Comparison of ENCODE assay signal across 1 cellular context in the genomic region with DNA sequence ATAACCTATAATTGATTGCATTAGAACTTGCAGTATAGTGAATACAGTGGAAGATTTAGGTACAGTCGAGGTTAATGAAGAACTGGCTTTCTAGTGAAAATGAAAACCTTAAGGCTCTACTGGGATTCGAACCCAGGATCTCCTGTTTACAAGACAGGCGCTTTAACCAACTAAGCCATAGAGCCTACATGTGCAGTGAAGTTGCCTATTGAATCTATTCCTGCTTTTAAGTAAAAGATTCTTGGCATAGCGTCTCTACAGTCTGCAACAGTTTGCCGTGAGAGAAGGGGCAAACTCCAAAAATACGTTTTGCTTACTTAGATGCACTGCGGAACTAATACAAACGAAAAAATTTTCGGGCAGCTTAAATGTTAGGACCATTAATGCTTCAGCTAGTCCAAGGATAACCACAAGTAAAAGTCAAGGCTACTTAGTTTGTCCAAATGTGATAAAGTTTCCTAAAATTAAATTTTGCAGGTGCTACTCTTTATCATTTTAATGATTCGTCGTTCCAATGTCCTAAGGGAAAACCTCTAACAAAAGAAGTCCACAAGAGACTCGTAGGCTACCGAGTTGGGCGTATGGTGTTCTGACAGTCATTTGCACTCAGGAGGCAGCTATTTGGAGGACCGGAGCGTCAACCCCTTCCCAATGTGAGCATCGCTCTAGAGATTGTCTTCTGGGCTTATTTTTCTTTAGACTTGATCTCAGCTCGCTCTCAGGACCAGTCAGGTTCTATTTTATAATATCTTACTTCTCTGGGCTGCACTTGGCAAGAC.
A peak's percentile ranks its signal among the peaks of the same experiment; 100 is the strongest.
TF ChIP-seq lines count a peak whose summit lies in the region.

No MANE protein-coding gene starts in this region.

TF ChIP-seq in HepG2, 621 proteins besides CTCF, POLR2A, EP300 and RAD21 (continued from another document and continues in another):
- TF ChIP-seq, protein P1, sequence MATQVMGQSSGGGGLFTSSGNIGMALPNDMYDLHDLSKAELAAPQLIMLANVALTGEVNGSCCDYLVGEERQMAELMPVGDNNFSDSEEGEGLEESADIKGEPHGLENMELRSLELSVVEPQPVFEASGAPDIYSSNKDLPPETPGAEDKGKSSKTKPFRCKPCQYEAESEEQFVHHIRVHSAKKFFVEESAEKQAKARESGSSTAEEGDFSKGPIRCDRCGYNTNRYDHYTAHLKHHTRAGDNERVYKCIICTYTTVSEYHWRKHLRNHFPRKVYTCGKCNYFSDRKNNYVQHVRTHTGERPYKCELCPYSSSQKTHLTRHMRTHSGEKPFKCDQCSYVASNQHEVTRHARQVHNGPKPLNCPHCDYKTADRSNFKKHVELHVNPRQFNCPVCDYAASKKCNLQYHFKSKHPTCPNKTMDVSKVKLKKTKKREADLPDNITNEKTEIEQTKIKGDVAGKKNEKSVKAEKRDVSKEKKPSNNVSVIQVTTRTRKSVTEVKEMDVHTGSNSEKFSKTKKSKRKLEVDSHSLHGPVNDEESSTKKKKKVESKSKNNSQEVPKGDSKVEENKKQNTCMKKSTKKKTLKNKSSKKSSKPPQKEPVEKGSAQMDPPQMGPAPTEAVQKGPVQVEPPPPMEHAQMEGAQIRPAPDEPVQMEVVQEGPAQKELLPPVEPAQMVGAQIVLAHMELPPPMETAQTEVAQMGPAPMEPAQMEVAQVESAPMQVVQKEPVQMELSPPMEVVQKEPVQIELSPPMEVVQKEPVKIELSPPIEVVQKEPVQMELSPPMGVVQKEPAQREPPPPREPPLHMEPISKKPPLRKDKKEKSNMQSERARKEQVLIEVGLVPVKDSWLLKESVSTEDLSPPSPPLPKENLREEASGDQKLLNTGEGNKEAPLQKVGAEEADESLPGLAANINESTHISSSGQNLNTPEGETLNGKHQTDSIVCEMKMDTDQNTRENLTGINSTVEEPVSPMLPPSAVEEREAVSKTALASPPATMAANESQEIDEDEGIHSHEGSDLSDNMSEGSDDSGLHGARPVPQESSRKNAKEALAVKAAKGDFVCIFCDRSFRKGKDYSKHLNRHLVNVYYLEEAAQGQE (IDR thresholded peaks at IDR 0.05; ENCODE audit: borderline replicate concordance in 1 of 2, low read depth in 1 of 2, low read length in 2 of 2): 0 out of 4 replicates have a peak, but pooled peaks of 1 of the 2 experiments have one; percentile 11
- no peak for TF ChIP-seq IKZF4 (CRISPR knock-in tag; IDR thresholded peaks at IDR 0.05; ENCODE audit: borderline replicate concordance, low read depth, not compliant biosample characterization)
- no peak for TF ChIP-seq ZFX (CRISPR knock-in tag; IDR thresholded peaks at IDR 0.05; ENCODE audit: low read depth)
- peak; percentile 67 for TF ChIP-seq BCL6 (CRISPR knock-in tag; IDR thresholded peaks at IDR 0.05)
- peak; percentile 35; the same call in 1 of the 2 replicates for TF ChIP-seq ZMYM4 (CRISPR knock-in tag; IDR thresholded peaks at IDR 0.05)
- 0 out of 2 replicates have a peak, but pooled peaks have one; percentile 41 for TF ChIP-seq ZNF136 (CRISPR knock-in tag; IDR thresholded peaks at IDR 0.05; ENCODE audit: low read depth)
- no peak for TF ChIP-seq ZNF180 (CRISPR knock-in tag; IDR thresholded peaks at IDR 0.05; ENCODE audit: borderline replicate concordance, low read depth)
- TF ChIP-seq, protein P2, sequence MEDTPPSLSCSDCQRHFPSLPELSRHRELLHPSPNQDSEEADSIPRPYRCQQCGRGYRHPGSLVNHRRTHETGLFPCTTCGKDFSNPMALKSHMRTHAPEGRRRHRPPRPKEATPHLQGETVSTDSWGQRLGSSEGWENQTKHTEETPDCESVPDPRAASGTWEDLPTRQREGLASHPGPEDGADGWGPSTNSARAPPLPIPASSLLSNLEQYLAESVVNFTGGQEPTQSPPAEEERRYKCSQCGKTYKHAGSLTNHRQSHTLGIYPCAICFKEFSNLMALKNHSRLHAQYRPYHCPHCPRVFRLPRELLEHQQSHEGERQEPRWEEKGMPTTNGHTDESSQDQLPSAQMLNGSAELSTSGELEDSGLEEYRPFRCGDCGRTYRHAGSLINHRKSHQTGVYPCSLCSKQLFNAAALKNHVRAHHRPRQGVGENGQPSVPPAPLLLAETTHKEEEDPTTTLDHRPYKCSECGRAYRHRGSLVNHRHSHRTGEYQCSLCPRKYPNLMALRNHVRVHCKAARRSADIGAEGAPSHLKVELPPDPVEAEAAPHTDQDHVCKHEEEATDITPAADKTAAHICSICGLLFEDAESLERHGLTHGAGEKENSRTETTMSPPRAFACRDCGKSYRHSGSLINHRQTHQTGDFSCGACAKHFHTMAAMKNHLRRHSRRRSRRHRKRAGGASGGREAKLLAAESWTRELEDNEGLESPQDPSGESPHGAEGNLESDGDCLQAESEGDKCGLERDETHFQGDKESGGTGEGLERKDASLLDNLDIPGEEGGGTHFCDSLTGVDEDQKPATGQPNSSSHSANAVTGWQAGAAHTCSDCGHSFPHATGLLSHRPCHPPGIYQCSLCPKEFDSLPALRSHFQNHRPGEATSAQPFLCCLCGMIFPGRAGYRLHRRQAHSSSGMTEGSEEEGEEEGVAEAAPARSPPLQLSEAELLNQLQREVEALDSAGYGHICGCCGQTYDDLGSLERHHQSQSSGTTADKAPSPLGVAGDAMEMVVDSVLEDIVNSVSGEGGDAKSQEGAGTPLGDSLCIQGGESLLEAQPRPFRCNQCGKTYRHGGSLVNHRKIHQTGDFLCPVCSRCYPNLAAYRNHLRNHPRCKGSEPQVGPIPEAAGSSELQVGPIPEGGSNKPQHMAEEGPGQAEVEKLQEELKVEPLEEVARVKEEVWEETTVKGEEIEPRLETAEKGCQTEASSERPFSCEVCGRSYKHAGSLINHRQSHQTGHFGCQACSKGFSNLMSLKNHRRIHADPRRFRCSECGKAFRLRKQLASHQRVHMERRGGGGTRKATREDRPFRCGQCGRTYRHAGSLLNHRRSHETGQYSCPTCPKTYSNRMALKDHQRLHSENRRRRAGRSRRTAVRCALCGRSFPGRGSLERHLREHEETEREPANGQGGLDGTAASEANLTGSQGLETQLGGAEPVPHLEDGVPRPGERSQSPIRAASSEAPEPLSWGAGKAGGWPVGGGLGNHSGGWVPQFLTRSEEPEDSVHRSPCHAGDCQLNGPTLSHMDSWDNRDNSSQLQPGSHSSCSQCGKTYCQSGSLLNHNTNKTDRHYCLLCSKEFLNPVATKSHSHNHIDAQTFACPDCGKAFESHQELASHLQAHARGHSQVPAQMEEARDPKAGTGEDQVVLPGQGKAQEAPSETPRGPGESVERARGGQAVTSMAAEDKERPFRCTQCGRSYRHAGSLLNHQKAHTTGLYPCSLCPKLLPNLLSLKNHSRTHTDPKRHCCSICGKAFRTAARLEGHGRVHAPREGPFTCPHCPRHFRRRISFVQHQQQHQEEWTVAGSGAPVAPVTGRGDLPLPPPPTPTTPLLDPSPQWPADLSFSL (CRISPR knock-in tag; IDR thresholded peaks at IDR 0.05): no peak
- TF ChIP-seq ZNF260 (CRISPR knock-in tag; IDR thresholded peaks at IDR 0.05; ENCODE audit: borderline replicate concordance, low read depth): no peak
- TF ChIP-seq HDAC6 (IDR thresholded peaks at IDR 0.05; ENCODE audit: low read depth, low read length): no peak
- no peak for TF ChIP-seq NFE2L2 (IDR thresholded peaks at IDR 0.05; ENCODE audit: low read length)
- no peak for TF ChIP-seq SALL2 (CRISPR knock-in tag; IDR thresholded peaks at IDR 0.05)
- TF ChIP-seq, protein P3, sequence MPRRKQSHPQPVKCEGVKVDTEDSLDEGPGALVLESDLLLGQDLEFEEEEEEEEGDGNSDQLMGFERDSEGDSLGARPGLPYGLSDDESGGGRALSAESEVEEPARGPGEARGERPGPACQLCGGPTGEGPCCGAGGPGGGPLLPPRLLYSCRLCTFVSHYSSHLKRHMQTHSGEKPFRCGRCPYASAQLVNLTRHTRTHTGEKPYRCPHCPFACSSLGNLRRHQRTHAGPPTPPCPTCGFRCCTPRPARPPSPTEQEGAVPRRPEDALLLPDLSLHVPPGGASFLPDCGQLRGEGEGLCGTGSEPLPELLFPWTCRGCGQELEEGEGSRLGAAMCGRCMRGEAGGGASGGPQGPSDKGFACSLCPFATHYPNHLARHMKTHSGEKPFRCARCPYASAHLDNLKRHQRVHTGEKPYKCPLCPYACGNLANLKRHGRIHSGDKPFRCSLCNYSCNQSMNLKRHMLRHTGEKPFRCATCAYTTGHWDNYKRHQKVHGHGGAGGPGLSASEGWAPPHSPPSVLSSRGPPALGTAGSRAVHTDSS (CRISPR knock-in tag; conservative IDR thresholded peaks at IDR 0.05): no peak
- TF ChIP-seq, protein P4, sequence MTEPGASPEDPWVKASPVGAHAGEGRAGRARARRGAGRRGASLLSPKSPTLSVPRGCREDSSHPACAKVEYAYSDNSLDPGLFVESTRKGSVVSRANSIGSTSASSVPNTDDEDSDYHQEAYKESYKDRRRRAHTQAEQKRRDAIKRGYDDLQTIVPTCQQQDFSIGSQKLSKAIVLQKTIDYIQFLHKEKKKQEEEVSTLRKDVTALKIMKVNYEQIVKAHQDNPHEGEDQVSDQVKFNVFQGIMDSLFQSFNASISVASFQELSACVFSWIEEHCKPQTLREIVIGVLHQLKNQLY (CRISPR knock-in tag; IDR thresholded peaks at IDR 0.05): no peak
- TF ChIP-seq NAIF1 (CRISPR knock-in tag; IDR thresholded peaks at IDR 0.05; ENCODE audit: borderline replicate concordance): no peak
- TF ChIP-seq SRF (IDR thresholded peaks at IDR 0.05; ENCODE audit: low read depth, low read length): peak; percentile 53; the same call in 1 of the 2 replicates
- no peak for TF ChIP-seq IKZF1 (IDR thresholded peaks at IDR 0.05)
- TF ChIP-seq HDAC2 (CRISPR knock-in tag; IDR thresholded peaks at IDR 0.05): peak; percentile 48; the same call in 1 of the 2 replicates
- TF ChIP-seq RARG (CRISPR knock-in tag; IDR thresholded peaks at IDR 0.05; ENCODE audit: low read depth): no peak
- no peak for TF ChIP-seq NR2C2 (CRISPR knock-in tag; IDR thresholded peaks at IDR 0.05; ENCODE audit: borderline replicate concordance)
- TF ChIP-seq SSRP1 (CRISPR knock-in tag; IDR thresholded peaks at IDR 0.05): no peak
- TF ChIP-seq EED (CRISPR knock-in tag; IDR thresholded peaks at IDR 0.05): no peak
- TF ChIP-seq ERF (CRISPR knock-in tag; IDR thresholded peaks at IDR 0.05): peak; percentile 76; the same call in 1 of the 2 replicates
- TF ChIP-seq, protein P5, sequence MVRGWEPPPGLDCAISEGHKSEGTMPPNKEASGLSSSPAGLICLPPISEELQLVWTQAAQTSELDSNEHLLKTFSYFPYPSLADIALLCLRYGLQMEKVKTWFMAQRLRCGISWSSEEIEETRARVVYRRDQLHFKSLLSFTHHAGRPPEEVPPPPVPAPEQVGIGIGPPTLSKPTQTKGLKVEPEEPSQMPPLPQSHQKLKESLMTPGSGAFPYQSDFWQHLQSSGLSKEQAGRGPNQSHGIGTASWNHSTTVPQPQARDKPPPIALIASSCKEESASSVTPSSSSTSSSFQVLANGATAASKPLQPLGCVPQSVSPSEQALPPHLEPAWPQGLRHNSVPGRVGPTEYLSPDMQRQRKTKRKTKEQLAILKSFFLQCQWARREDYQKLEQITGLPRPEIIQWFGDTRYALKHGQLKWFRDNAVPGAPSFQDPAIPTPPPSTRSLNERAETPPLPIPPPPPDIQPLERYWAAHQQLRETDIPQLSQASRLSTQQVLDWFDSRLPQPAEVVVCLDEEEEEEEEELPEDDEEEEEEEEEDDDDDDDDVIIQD (CRISPR knock-in tag; IDR thresholded peaks at IDR 0.05; ENCODE audit: low read depth): 0 out of 2 replicates have a peak, but pooled peaks have one; percentile 17
- TF ChIP-seq ZNF879 (CRISPR knock-in tag; IDR thresholded peaks at IDR 0.05): no peak
- TF ChIP-seq NFIC (IDR thresholded peaks at IDR 0.05; ENCODE audit: low read length): peak; percentile 74; the same call in 1 of the 2 replicates
- peak; percentile 77 for TF ChIP-seq RBM22 (optimal IDR thresholded peaks at IDR 0.05; ENCODE audit: low read length)
- TF ChIP-seq ZSCAN20 (CRISPR knock-in tag; IDR thresholded peaks at IDR 0.05; ENCODE audit: borderline replicate concordance): no peak
- TF ChIP-seq, protein P6, sequence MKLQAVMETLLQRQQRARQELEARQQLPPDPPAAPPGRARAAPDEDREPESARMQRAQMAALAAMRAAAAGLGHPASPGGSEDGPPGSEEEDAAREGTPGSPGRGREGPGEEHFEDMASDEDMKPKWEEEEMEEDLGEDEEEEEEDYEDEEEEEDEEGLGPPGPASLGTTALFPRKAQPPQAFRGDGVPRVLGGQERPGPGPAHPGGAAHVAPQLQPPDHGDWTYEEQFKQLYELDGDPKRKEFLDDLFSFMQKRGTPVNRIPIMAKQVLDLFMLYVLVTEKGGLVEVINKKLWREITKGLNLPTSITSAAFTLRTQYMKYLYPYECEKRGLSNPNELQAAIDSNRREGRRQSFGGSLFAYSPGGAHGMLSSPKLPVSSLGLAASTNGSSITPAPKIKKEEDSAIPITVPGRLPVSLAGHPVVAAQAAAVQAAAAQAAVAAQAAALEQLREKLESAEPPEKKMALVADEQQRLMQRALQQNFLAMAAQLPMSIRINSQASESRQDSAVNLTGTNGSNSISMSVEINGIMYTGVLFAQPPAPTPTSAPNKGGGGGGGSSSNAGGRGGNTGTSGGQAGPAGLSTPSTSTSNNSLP (IDR thresholded peaks at IDR 0.05; ENCODE audit: low read depth, low read length): peak; percentile 14; the same call in 1 of the 2 replicates
- no peak for TF ChIP-seq PHF8 (CRISPR knock-in tag; IDR thresholded peaks at IDR 0.05)
- peak; percentile 35 for TF ChIP-seq TEAD3 (CRISPR knock-in tag; optimal IDR thresholded peaks at IDR 0.05; ENCODE audit: borderline replicate concordance)
- no peak for TF ChIP-seq U2AF1 (optimal IDR thresholded peaks at IDR 0.05; ENCODE audit: low read depth, low read length)
- TF ChIP-seq ESRRA (CRISPR knock-in tag; IDR thresholded peaks at IDR 0.05; ENCODE audit: low read depth): no peak; the same call in 1 of the 2 replicates
- peak; percentile 21; the same call in 1 of the 2 replicates for TF ChIP-seq SIX1 (CRISPR knock-in tag; IDR thresholded peaks at IDR 0.05; ENCODE audit: borderline replicate concordance)
- TF ChIP-seq ZNF614 (CRISPR knock-in tag; IDR thresholded peaks at IDR 0.05; ENCODE audit: borderline replicate concordance): peak; percentile 78; the same call in 1 of the 2 replicates
- TF ChIP-seq GATAD1 (CRISPR knock-in tag; IDR thresholded peaks at IDR 0.05): peak; percentile 37; the same call in 1 of the 2 replicates
- TF ChIP-seq, protein P7, sequence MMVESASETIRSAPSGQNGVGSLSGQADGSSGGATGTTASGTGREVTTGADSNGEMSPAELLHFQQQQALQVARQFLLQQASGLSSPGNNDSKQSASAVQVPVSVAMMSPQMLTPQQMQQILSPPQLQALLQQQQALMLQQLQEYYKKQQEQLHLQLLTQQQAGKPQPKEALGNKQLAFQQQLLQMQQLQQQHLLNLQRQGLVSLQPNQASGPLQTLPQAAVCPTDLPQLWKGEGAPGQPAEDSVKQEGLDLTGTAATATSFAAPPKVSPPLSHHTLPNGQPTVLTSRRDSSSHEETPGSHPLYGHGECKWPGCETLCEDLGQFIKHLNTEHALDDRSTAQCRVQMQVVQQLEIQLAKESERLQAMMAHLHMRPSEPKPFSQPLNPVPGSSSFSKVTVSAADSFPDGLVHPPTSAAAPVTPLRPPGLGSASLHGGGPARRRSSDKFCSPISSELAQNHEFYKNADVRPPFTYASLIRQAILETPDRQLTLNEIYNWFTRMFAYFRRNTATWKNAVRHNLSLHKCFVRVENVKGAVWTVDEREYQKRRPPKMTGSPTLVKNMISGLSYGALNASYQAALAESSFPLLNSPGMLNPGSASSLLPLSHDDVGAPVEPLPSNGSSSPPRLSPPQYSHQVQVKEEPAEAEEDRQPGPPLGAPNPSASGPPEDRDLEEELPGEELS (CRISPR knock-in tag; IDR thresholded peaks at IDR 0.05): 0 out of 2 replicates have a peak, but pooled peaks have one; percentile 22
- no peak for TF ChIP-seq MYC (CRISPR knock-in tag; IDR thresholded peaks at IDR 0.05; ENCODE audit: borderline replicate concordance)
- peak; percentile 67; the same call in 1 of the 2 replicates for TF ChIP-seq PPARG (CRISPR knock-in tag; conservative IDR thresholded peaks at IDR 0.05)
- TF ChIP-seq ZNF331 (CRISPR knock-in tag; IDR thresholded peaks at IDR 0.05): 0 out of 2 replicates have a peak, but pooled peaks have one; percentile 31
- TF ChIP-seq ZNF75D (CRISPR knock-in tag; IDR thresholded peaks at IDR 0.05; ENCODE audit: borderline replicate concordance): no peak
- TF ChIP-seq SATB2 (CRISPR knock-in tag; IDR thresholded peaks at IDR 0.05): 0 out of 2 replicates have a peak, but pooled peaks have one; percentile 31
